In genomic region chr1:211652371-211652770, GRCh38 we compare ENCODE assay signal across 27 cellular contexts. TPM values are rescaled to one million over a fixed set of nuclear protein-coding genes. Genes with fewer than 3 reads are reported as not detected.
"Had no signal": no experiment of that assay in that cellular context is flagged by ENCODE, and none has a peak within 500 bp of the region (broad histone marks: within the 10 kb centered on the region; RNA-seq: fewer than 3 reads in every experiment).

No MANE protein-coding gene starts in this region.

- H3K79me2 ChIP-seq: parathyroid adenoma had no signal

- FAIRE-seq: small intestine, urothelium cell line had no signal

- H3K4me3 ChIP-seq: ovary, psoas muscle, right lobe of liver, sigmoid colon, stomach, testis, tibial artery, transverse colon, vagina had no signal

- ATAC-seq: naive thymus-derived CD8-positive, alpha-beta T cell; natural killer cell treated with Interleukin-12 subunit alpha and Interleukin-12 subunit beta and Interleukin-15 and Interleukin-18, amount 100 ng/mL, for 72 hours; psoas muscle; right cardiac atrium; right lobe of liver; stimulated activated effector memory CD8-positive, alpha-beta T cell treated with anti-CD3 and anti-CD28 coated beads, Interleukin-12 subunit alpha, Interleukin-12 subunit beta, amount 100 ng/mL, for 72 hours; stimulated activated naive B cell treated with anti-CD40 and anti-IgM and Interleukin-4, amounts not matched to agents 10 μg/mL and 1 μg/mL and 100 μg/mL, for 72 hours had no signal

- H3K4me1 ChIP-seq: parathyroid adenoma, psoas muscle, testis had no signal

- H3K9me3 ChIP-seq: neutrophil, ovary, psoas muscle, right lobe of liver, sigmoid colon, stomach, testis, tibial artery, transverse colon, vagina had no signal

- DNase-seq: naive thymus-derived CD8-positive, alpha-beta T cell; nephron progenitor cell; nucleus accumbens; posterior cingulate gyrus; psoas muscle; right cardiac atrium; sigmoid colon; small intestine; stimulated activated CD4-positive, alpha-beta T cell treated with anti-CD3 and anti-CD28 coated beads, Interleukin-15, amount 100 ng/mL, for 24 hours; stimulated activated CD4-positive, alpha-beta T cell treated with anti-CD3 and anti-CD28 coated beads, Interleukin-2, amount 100 ng/mL, for 24 hours; stimulated activated CD4-positive, alpha-beta T cell treated with anti-CD3 and anti-CD28 coated beads, Interleukin-2, amount 100 ng/mL, for 48 hours; stimulated activated CD4-positive, alpha-beta T cell treated with anti-CD3 and anti-CD28 coated beads, Interleukin-4, amount 100 ng/mL, for 24 hours; stimulated activated naive B cell treated with anti-CD40 and anti-IgM and Interleukin-4, amounts not matched to agents 10 μg/mL and 1 μg/mL and 100 μg/mL, for 72 hours; stimulated activated naive CD4-positive, alpha-beta T cell treated with Interleukin-2 at 50 U/mL for 16 hours; stomach; testis; tibial artery; transverse colon had no signal

- H3K27me3 ChIP-seq: neutrophil, ovary, right lobe of liver, sigmoid colon, testis, tibial artery, transverse colon, vagina had no signal

- H3K36me3 ChIP-seq: neutrophil, ovary, right lobe of liver, sigmoid colon, stomach, tibial artery, transverse colon, vagina had no signal

- H3K27ac ChIP-seq: neutrophil, ovary, parathyroid adenoma, psoas muscle, right lobe of liver, sigmoid colon, stomach, testis, tibial artery, transverse colon, vagina had no signal

- H2AFZ ChIP-seq: parathyroid adenoma had no signal

RNA-seq across cellular contexts. Expression of gene NEK2, which starts 23.1 kb away (rescaled TPM):
- total RNA-seq: psoas muscle, ureter had no signal
- polyA plus RNA-seq: right cardiac atrium had no signal
